31 cellular contexts compared by ENCODE assay signal in genomic region chr10:97255512-97256293, GRCh38. TPM values are rescaled to one million over a fixed set of nuclear protein-coding genes. Genes with fewer than 3 reads are reported as not detected.
DNase-seq lines count a peak whose midpoint lies in the region; ATAC-seq, FAIRE-seq and TF ChIP-seq lines count a peak whose summit lies in the region.
"Had no signal": no experiment of that assay in that cellular context is flagged by ENCODE, and none has a peak within 500 bp of the region (broad histone marks: within the 10 kb centered on the region; RNA-seq: fewer than 3 reads in every experiment).

No MANE protein-coding gene starts in this region.

- H3K4me3 Mint-ChIP-seq in activated CD4-positive, alpha-beta T cell treated with anti-CD3 and anti-CD28 coated beads, Interleukin-2, amount 10 ng/mL, durations not matched to agents 7 days and 5 days, result no peak overlapping the region
- H3K4me3 Mint-ChIP-seq in CD4-positive, CD25-positive, alpha-beta regulatory T cell, result no peak overlapping the region
- H3K4me3 Mint-ChIP-seq: activated CD8-positive, alpha-beta memory T cell treated with anti-CD3 and anti-CD28 coated beads, Interleukin-2, amount 10 ng/mL, durations not matched to agents 7 days and 5 days; activated T-cell treated with anti-CD3 and anti-CD28 coated beads, Interleukin-2, amount 50 U/mL, for 72 hours; immature natural killer cell had no signal

- CTCF ChIA-PET in activated CD4-positive, alpha-beta T cell treated with anti-CD3 and anti-CD28 coated beads, Interleukin-2, amount 10 ng/mL, durations not matched to agents 7 days and 5 days (lab: Charles Lee), result no interaction called here
- CTCF ChIA-PET in GM12878 (lab: Yijun Ruan, JAX), result interaction anchor here (1.4 kb wide), 1 partner anchor 59 kb away, joined by 3 read pairs; no protein-coding TSS in a partner anchor

- H3K9me3 ChIP-seq in CD4-positive, CD25-positive, alpha-beta regulatory T cell (ENCODE audit: control insufficient read depth in 2 of 2, low read length in 2 of 2), result no peaks in the 10 kb centered on the region
- H3K9me3 ChIP-seq in GM12878 (replicated peaks; ENCODE audit: control insufficient read depth, insufficient read depth, low read length), result no peaks in the 10 kb centered on the region
- no peaks in the 10 kb centered on the region for H3K9me3 ChIP-seq in spleen
- no peaks in the 10 kb centered on the region for H3K9me3 ChIP-seq in body of pancreas
- H3K9me3 ChIP-seq: colonic mucosa, upper lobe of left lung had no signal

- H3K27me3 Mint-ChIP-seq in activated CD4-positive, alpha-beta T cell treated with anti-CD3 and anti-CD28 coated beads, Interleukin-2, amount 10 ng/mL, durations not matched to agents 7 days and 5 days, result no peaks in the 10 kb centered on the region
- no peaks in the 10 kb centered on the region for H3K27me3 Mint-ChIP-seq in CD4-positive, CD25-positive, alpha-beta regulatory T cell
- H3K27me3 Mint-ChIP-seq: activated CD8-positive, alpha-beta memory T cell treated with anti-CD3 and anti-CD28 coated beads, Interleukin-2, amount 10 ng/mL, durations not matched to agents 7 days and 5 days had no signal

- POLR2A ChIA-PET in activated CD4-positive, alpha-beta T cell treated with anti-CD3 and anti-CD28 coated beads, Interleukin-2, amount 10 ng/mL, durations not matched to agents 7 days and 5 days (lab: Charles Lee), result no interaction called here
- POLR2A ChIA-PET in GM12878 (lab: Charles Lee), result no interaction called here

- DNase-seq in activated CD4-positive, alpha-beta T cell treated with anti-CD3 and anti-CD28 coated beads, Interleukin-2, amount 10 ng/mL, durations not matched to agents 7 days and 5 days, result no peak
- no peak for DNase-seq in activated CD4-positive, alpha-beta T cell treated with anti-CD3 and anti-CD28 coated beads, Interleukin-2, amount 50 U/mL, for 1 hour
- no peak for DNase-seq in CD4-positive, CD25-positive, alpha-beta regulatory T cell
- DNase-seq in GM12878 (ENCODE audit: low read depth, low spot score) (no peak), spleen (no peak), body of pancreas (no peak), COLO668 (lab: John Stamatoyannopoulos, UW; ENCODE audit: unreplicated experiment) (no peak)
- DNase-seq: activated CD8-positive, alpha-beta memory T cell treated with anti-CD3 and anti-CD28 coated beads, Interleukin-2, amount 10 ng/mL, durations not matched to agents 7 days and 5 days; activated naive CD4-positive, alpha-beta T cell treated with Interleukin-2 at 50 U/mL for 16 hours; activated T-cell treated with anti-CD3 and anti-CD28 coated beads, Interleukin-2, amount 50 U/mL, for 72 hours; anterior cingulate cortex; colonic mucosa; effector memory CD4-positive, alpha-beta T cell; erythroblast; hypothalamus; immature natural killer cell; IMR-90; left cardiac atrium; MV-4-11; NCI-H1436; NCI-H2081; NCI-H526; NK-92 treated with Interleukin-12 subunit alpha and Interleukin-12 subunit beta, amount 100 ng/mL, for 24 hours; right cardiac atrium; Right ventricle myocardium superior; stimulated activated CD8-positive, alpha-beta memory T cell treated with anti-CD3 and anti-CD28 coated beads, Interleukin-4, amount 100 ng/mL, for 48 hours; substantia nigra; upper lobe of left lung had no signal

- intact Hi-C loops in GM12878 (cut with micrococcal nuclease; ENCODE audit: unreplicated experiment), result no loop called here
- intact Hi-C loops in spleen (cut with DNase I; ENCODE audit: low total_unique reads), result no loop called here
- intact Hi-C loops in body of pancreas (cut with DNase I), result no loop called here

- peaks cover 3% of the 10 kb centered on the region for H3K9me3 Mint-ChIP-seq in activated CD4-positive, alpha-beta T cell treated with anti-CD3 and anti-CD28 coated beads, Interleukin-2, amount 10 ng/mL, durations not matched to agents 7 days and 5 days
- H3K9me3 Mint-ChIP-seq in CD4-positive, CD25-positive, alpha-beta regulatory T cell, result peaks cover 0 to 2% (median 0%) of the 10 kb centered on the region in 7 donors
- H3K9me3 Mint-ChIP-seq: activated T-cell treated with anti-CD3 and anti-CD28 coated beads, Interleukin-2, amount 50 U/mL, for 72 hours had no signal

- in situ Hi-C loops in GM12878 (cut with MboI), result no loop called here

- no peaks in the 10 kb centered on the region for H3K4me1 ChIP-seq in CD4-positive, CD25-positive, alpha-beta regulatory T cell (ENCODE audit: control insufficient read depth, insufficient read depth, low read length, poor library complexity, severe bottlenecking)
- H3K4me1 ChIP-seq in GM12878 (ENCODE audit: control insufficient read depth, insufficient read depth, low read length), result no peaks in the 10 kb centered on the region
- peaks cover 0 to 15% (median 0%) of the 10 kb centered on the region in 6 donors for H3K4me1 ChIP-seq in spleen
- no peaks in the 10 kb centered on the region for H3K4me1 ChIP-seq in body of pancreas
- H3K4me1 ChIP-seq: colonic mucosa, upper lobe of left lung had no signal

- H2AFZ ChIP-seq in GM12878 (ENCODE audit: control insufficient read depth, low read depth, low read length), result no peak overlapping the region

- ATAC-seq in CD4-positive, CD25-positive, alpha-beta regulatory T cell (ENCODE audit: low read depth in 2 of 2), result no peak
- no peak for ATAC-seq in GM12878
- ATAC-seq in body of pancreas, result no peak
- ATAC-seq in GM21381 (IDR thresholded peaks at IDR 0.05; ENCODE audit: unreplicated experiment), result no peak
- ATAC-seq: activated CD8-positive, alpha-beta memory T cell treated with anti-CD3 and anti-CD28 coated beads, Interleukin-2, amount 10 ng/mL, durations not matched to agents 7 days and 5 days; activated T-cell treated with anti-CD3 and anti-CD28 coated beads, Interleukin-2, amount 50 U/mL, for 72 hours; HCT116; left cardiac atrium; right cardiac atrium had no signal

- TF ChIP-seq POLR2A in GM12878 (IDR thresholded peaks at IDR 0.05; ENCODE audit: low read depth, low read length) (no peak), spleen (IDR thresholded peaks at IDR 0.05) (no peak), body of pancreas (IDR thresholded peaks at IDR 0.05) (no peak)

- no peak overlapping the region for H3K27ac ChIP-seq in CD4-positive, CD25-positive, alpha-beta regulatory T cell (ENCODE audit: insufficient read depth, low read length, poor library complexity, severe bottlenecking)
- H3K27ac ChIP-seq in GM12878 (ENCODE audit: control insufficient read depth, insufficient read depth), result no peak overlapping the region
- H3K27ac ChIP-seq in spleen, result peak overlapping the region; percentile 37 to 83 (median 72)
- no peak overlapping the region for H3K27ac ChIP-seq in body of pancreas
- H3K27ac ChIP-seq: colonic mucosa, upper lobe of left lung had no signal

- TF ChIP-seq CTCF in GM12878 (IDR thresholded peaks at IDR 0.05 in 2 of 3, conservative IDR thresholded peaks at IDR 0.05 in 1 of 3; ENCODE audit: control insufficient read depth in 2 of 3, extremely low read depth in 1 of 3, insufficient read depth in 1 of 3, low read depth in 3 of 3, low read length in 3 of 3) (no peak), spleen (IDR thresholded peaks at IDR 0.05 in 8 of 11, conservative IDR thresholded peaks at IDR 0.05 in 3 of 11) (no peak), body of pancreas (IDR thresholded peaks at IDR 0.05) (no peak)

- no peak overlapping the region for H3K9ac ChIP-seq in GM12878 (ENCODE audit: control insufficient read depth, insufficient read depth, low read length)

- no peak for TF ChIP-seq EP300 in GM12878 (IDR thresholded peaks at IDR 0.05; ENCODE audit: borderline replicate concordance in 1 of 2, control insufficient read depth in 1 of 2, low read depth in 2 of 2, low read length in 2 of 2)

- H3K4me3 ChIP-seq in CD4-positive, CD25-positive, alpha-beta regulatory T cell (ENCODE audit: low read depth, low read length), result no peak overlapping the region
- H3K4me3 ChIP-seq in GM12878, result no peak overlapping the region
- no peak overlapping the region for H3K4me3 ChIP-seq in spleen
- no peak overlapping the region for H3K4me3 ChIP-seq in body of pancreas
- H3K4me3 ChIP-seq: colonic mucosa, upper lobe of left lung had no signal

- no peaks in the 10 kb centered on the region for H4K20me1 ChIP-seq in GM12878 (ENCODE audit: control insufficient read depth, insufficient read depth)

- no peak overlapping the region for H3K4me2 ChIP-seq in GM12878 (ENCODE audit: control insufficient read depth, insufficient read depth)

- peaks cover 49% of the 10 kb centered on the region for H3K36me3 ChIP-seq in CD4-positive, CD25-positive, alpha-beta regulatory T cell (ENCODE audit: control insufficient read depth, insufficient read depth, low read length)
- peaks cover 0 to 18% of the 10 kb centered on the region in 2 experiments; a peak in 2 of 4 replicates for H3K36me3 ChIP-seq in GM12878 (ENCODE audit: control insufficient read depth in 2 of 2, insufficient read depth in 2 of 2, low read length in 1 of 2)
- peaks cover 0 to 84% (median 25%) of the 10 kb centered on the region in 6 donors for H3K36me3 ChIP-seq in spleen
- no peaks in the 10 kb centered on the region for H3K36me3 ChIP-seq in body of pancreas (replicated peaks in 1 of 2; ENCODE audit: insufficient read depth in 1 of 2, low read depth in 2 of 2)
- H3K36me3 ChIP-seq: colonic mucosa had no signal

- no peaks in the 10 kb centered on the region for H3K27me3 ChIP-seq in CD4-positive, CD25-positive, alpha-beta regulatory T cell (ENCODE audit: control insufficient read depth, insufficient read depth, low read length)
- H3K27me3 ChIP-seq in GM12878 (replicated peaks in 1 of 2; ENCODE audit: control insufficient read depth in 2 of 2, insufficient read depth in 2 of 2, low read length in 1 of 2) (no peaks in the 10 kb centered on the region), spleen (replicated peaks in 1 of 7) (no peaks in the 10 kb centered on the region), body of pancreas (no peaks in the 10 kb centered on the region)
- H3K27me3 ChIP-seq: colonic mucosa, upper lobe of left lung had no signal

- RAD21 ChIA-PET in GM12878 (lab: Charles Lee; ENCODE audit: unreplicated experiment), result no interaction called here

- H3K36me3 Mint-ChIP-seq in activated CD4-positive, alpha-beta T cell treated with anti-CD3 and anti-CD28 coated beads, Interleukin-2, amount 10 ng/mL, durations not matched to agents 7 days and 5 days (ENCODE audit: low read depth), result peaks cover 51% of the 10 kb centered on the region
- peaks cover 44% of the 10 kb centered on the region for H3K36me3 Mint-ChIP-seq in CD4-positive, CD25-positive, alpha-beta regulatory T cell

- TSS peak; percentile 46 for BruUV-seq in GM12878 (replicated peaks; lab: Mats Ljungman, UMichigan)

- SMC1A ChIA-PET in GM12878 (lab: Charles Lee; ENCODE audit: uncharacterized antibody, unreplicated experiment), result no interaction called here

- peaks cover 4% of the 10 kb centered on the region for H3K4me1 Mint-ChIP-seq in activated CD4-positive, alpha-beta T cell treated with anti-CD3 and anti-CD28 coated beads, Interleukin-2, amount 10 ng/mL, durations not matched to agents 7 days and 5 days
- H3K4me1 Mint-ChIP-seq in CD4-positive, CD25-positive, alpha-beta regulatory T cell, result peaks cover 5 to 12% (median 10%) of the 10 kb centered on the region in 4 donors
- H3K4me1 Mint-ChIP-seq: activated CD8-positive, alpha-beta memory T cell treated with anti-CD3 and anti-CD28 coated beads, Interleukin-2, amount 10 ng/mL, durations not matched to agents 7 days and 5 days had no signal

- no peak for TF ChIP-seq RAD21 in GM12878 (IDR thresholded peaks at IDR 0.05; ENCODE audit: insufficient read depth, low read depth, low read length)

- H3K27ac Mint-ChIP-seq in activated CD4-positive, alpha-beta T cell treated with anti-CD3 and anti-CD28 coated beads, Interleukin-2, amount 10 ng/mL, durations not matched to agents 7 days and 5 days, result peak overlapping the region; percentile 64
- H3K27ac Mint-ChIP-seq in CD4-positive, CD25-positive, alpha-beta regulatory T cell, result peak overlapping the region in 2 of 3 donors; percentile 2 to 39
- H3K27ac Mint-ChIP-seq: activated CD8-positive, alpha-beta memory T cell treated with anti-CD3 and anti-CD28 coated beads, Interleukin-2, amount 10 ng/mL, durations not matched to agents 7 days and 5 days; activated T-cell treated with anti-CD3 and anti-CD28 coated beads, Interleukin-2, amount 50 U/mL, for 72 hours had no signal

- 74% methylated on average over 5 of the region's 5 CpGs for WGBS in GM12878 (ENCODE audit: insufficient coverage, insufficient replicate concordance, low lambda C conversion rate, missing lambda C conversion rate)
- 61 to 77% (median 63%) methylated on average over 5 of the region's 5 CpGs for WGBS in spleen, 5 donors
- 76% methylated on average over 5 of the region's 5 CpGs for WGBS in body of pancreas, 2 donors

- no peaks in the 10 kb centered on the region for H3K79me2 ChIP-seq in GM12878 (ENCODE audit: control insufficient read depth, insufficient read depth, low read length)

- no peak for FAIRE-seq in GM12878 (lab: Jason Lieb, UNC)
- FAIRE-seq: bronchial epithelial cell had no signal

RNA-seq across cellular contexts. Expression of gene ARHGAP19, which starts 36.7 kb away (rescaled TPM):
- 10 to 100 TPM; 56.6 to 58.5 TPM for total RNA-seq in activated CD4-positive, alpha-beta T cell treated with anti-CD3 and anti-CD28 coated beads, Interleukin-2, amount 10 ng/mL, durations not matched to agents 7 days and 5 days
- 12.9 TPM for total RNA-seq in CD4-positive, CD25-positive, alpha-beta regulatory T cell
- polyA plus RNA-seq in CD4-positive, CD25-positive, alpha-beta regulatory T cell, result 10 to 100 TPM in 1 of 4 donors, 1 to 10 TPM in 3; 4.4 to 11.1 (median 6.8) TPM
- total RNA-seq in GM12878 (2013; cell fraction: nucleolus; rRNA removed), result 27.1 and 29.8 TPM in 2 replicates
- total RNA-seq in GM12878 (2014; rRNA removed), result 19.6 and 23.9 TPM in 2 replicates
- total RNA-seq in GM12878 (2014; rRNA removed; fragmentation: Illumina TruSeq; extraction: Trizol), result 29.0 and 29.8 TPM in 2 replicates
- 30.8 and 32.2 TPM in 2 replicates for total RNA-seq in GM12878 (2021)
- polyA plus RNA-seq in GM12878 (2011; ENCODE audit: low read depth), result 13.1 TPM
- polyA plus RNA-seq in GM12878 (2011; rRNA removed), result 40.7 and 53.1 TPM in 2 replicates
- polyA plus RNA-seq in GM12878 (2011; cell fraction: cytosol; rRNA removed), result 17.5 and 23.3 TPM in 2 replicates
- polyA plus RNA-seq in GM12878 (2011; cell fraction: nucleus; rRNA removed), result 23.6 and 24.4 TPM in 2 replicates
- polyA plus RNA-seq in GM12878 (2012), result 17.2 and 19.6 TPM in 2 replicates
- polyA plus RNA-seq in GM12878 (2014; fragmentation: Illumina TruSeq; extraction: Trizol), result 31.7 and 39.4 TPM in 2 replicates
- polyA plus RNA-seq in GM12878 (2014; fragmentation: Nextera tagmentation; extraction: Ambion mirVana), result 10 to 100 TPM; 13.3 to 16.1 TPM
- polyA plus RNA-seq in GM12878 (2014; rRNA removed), result 18.3 and 21.8 TPM in 2 replicates
- 10 to 100 TPM; 22.3 to 22.9 TPM for polyA plus RNA-seq in GM12878 (2016; fragmentation: Nextera tagmentation; extraction: Ambion mirVana)
- polyA minus RNA-seq in GM12878 (2011; rRNA and poly(A)+ RNA removed), result 26.5 and 29.2 TPM in 2 replicates
- polyA minus RNA-seq in GM12878 (2011; cell fraction: cytosol; rRNA and poly(A)+ RNA removed), result 9.6 and 11.1 TPM in 2 replicates
- polyA minus RNA-seq in GM12878 (2011; cell fraction: nucleus; rRNA and poly(A)+ RNA removed), result 9.1 and 9.9 TPM in 2 replicates
- 10 to 100 TPM; 17.5 to 35.3 (median 27.5) TPM for total RNA-seq in spleen
- polyA plus RNA-seq in spleen, result 1 to 10 TPM; 3.1 to 7.4 (median 5.1) TPM
- 1 to 10 TPM; 2.6 to 7.3 TPM for total RNA-seq in body of pancreas

Comparison
In these comparisons a context has a peak if more than half of its experiments do, and no peak if none do; other contexts are left out.
1. H3K27ac ChIP-seq: peak in spleen (8 of 8); none in CD4-positive, CD25-positive, alpha-beta regulatory T cell (single experiment), GM12878 (single experiment) and body of pancreas (0 of 4).